11 cellular contexts compared by ENCODE assay signal in the genomic region with DNA sequence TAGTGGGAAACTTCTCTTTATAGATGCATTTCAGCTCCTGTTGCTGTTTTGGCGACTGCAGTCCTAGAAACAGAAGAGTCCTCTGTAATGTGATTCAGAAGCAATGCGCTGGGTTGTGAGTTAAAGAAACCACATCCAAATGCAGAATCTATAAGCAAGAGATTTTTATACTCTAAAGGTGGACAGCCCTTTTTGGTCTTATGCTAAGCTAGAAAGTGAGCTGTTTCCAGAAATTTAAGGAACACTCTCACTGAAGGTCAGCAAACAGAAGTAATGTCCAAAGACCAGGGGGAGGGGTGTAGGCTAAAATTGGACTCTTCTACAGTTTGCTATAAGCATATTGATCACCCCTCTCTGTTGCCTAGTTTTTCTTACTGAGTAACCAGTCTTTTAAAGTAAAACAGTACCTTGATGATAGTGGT. TPM values are rescaled to one million over a fixed set of nuclear protein-coding genes. Genes with fewer than 3 reads are reported as not detected.
DNase-seq lines count a peak whose midpoint lies in the region; ATAC-seq and TF ChIP-seq lines count a peak whose summit lies in the region.
"Had no signal": no experiment of that assay in that cellular context is flagged by ENCODE, and none has a peak within 500 bp of the region (broad histone marks: within the 10 kb centered on the region; RNA-seq: fewer than 3 reads in every experiment).

No MANE protein-coding gene starts in this region.

- TF ChIP-seq EP300 in transverse colon (IDR thresholded peaks at IDR 0.05; ENCODE audit: low read depth): no peak

- H3K4me1 ChIP-seq in lower lobe of right lung (peaks cover 67% of the 10 kb centered on the region), transverse colon (peaks cover 22 to 95% (median 38%) of the 10 kb centered on the region in 4 donors)

- TF ChIP-seq POLR2A in transverse colon (IDR thresholded peaks at IDR 0.05): no peak

- intact Hi-C loops in lower lobe of right lung (cut with DNase I) (no loop called here), transverse colon (cut with DNase I; ENCODE audit: low total_unique reads) (no loop called here)

- H3K27ac ChIP-seq in lower lobe of right lung: peak overlapping the region; percentile 19
- peak overlapping the region; percentile 71 to 79 (median 74) for H3K27ac ChIP-seq in transverse colon
- H3K27ac ChIP-seq: thyroid gland had no signal

- peak overlapping the region; percentile 100 for H3K27ac Mint-ChIP-seq in activated CD8-positive, alpha-beta memory T cell treated with anti-CD3 and anti-CD28 coated beads, Interleukin-2, amount 10 ng/mL, durations not matched to agents 7 days and 5 days
- H3K27ac Mint-ChIP-seq in activated naive CD8-positive, alpha-beta T cell treated with anti-CD3 and anti-CD28 coated beads, Interleukin-2, amount 50 U/mL, for 24 hours: peak overlapping the region; percentile 73

- TF ChIP-seq CTCF in lower lobe of right lung (IDR thresholded peaks at IDR 0.05): no peak
- TF ChIP-seq CTCF in transverse colon (IDR thresholded peaks at IDR 0.05): no peak

- H3K27me3 ChIP-seq in lower lobe of right lung (ENCODE audit: low read depth) (no peaks in the 10 kb centered on the region), transverse colon (no peaks in the 10 kb centered on the region)
- H3K27me3 ChIP-seq: thyroid gland had no signal

- H3K36me3 ChIP-seq in lower lobe of right lung (peaks cover under 1% of the 10 kb centered on the region), transverse colon (no peaks in the 10 kb centered on the region)
- H3K36me3 ChIP-seq: thyroid gland had no signal

- CTCF ChIA-PET in activated CD8-positive, alpha-beta memory T cell treated with anti-CD3 and anti-CD28 coated beads, Interleukin-2, amount 10 ng/mL, durations not matched to agents 7 days and 5 days (lab: Charles Lee): interaction anchor here (1.0 to 10.4 kb wide), 3 partner anchors 10 to 32 kb away, joined by 3 to 92 read pairs (median 10); a partner anchor contains a TSS

- peaks cover 2% of the 10 kb centered on the region for H3K9me3 Mint-ChIP-seq in activated CD8-positive, alpha-beta memory T cell treated with anti-CD3 and anti-CD28 coated beads, Interleukin-2, amount 10 ng/mL, durations not matched to agents 7 days and 5 days (ENCODE audit: low read depth)
- peaks cover 10% of the 10 kb centered on the region for H3K9me3 Mint-ChIP-seq in activated naive CD8-positive, alpha-beta T cell treated with anti-CD3 and anti-CD28 coated beads, Interleukin-2, amount 50 U/mL, for 24 hours

- WGBS in transverse colon (ENCODE audit: low coverage in 1 of 2), 2 donors: 41 to 73% methylated on average over 2 of the region's 2 CpGs

- in situ Hi-C loops in transverse colon (cut with MboI; ENCODE audit: low pct_ligation_motif_present in 1 of 4, low pct_unique_long_range_greater_than_20kb in 1 of 4, low sequenced_read_pairs in 3 of 4): no loop called here

- H3K27me3 Mint-ChIP-seq in activated CD8-positive, alpha-beta memory T cell treated with anti-CD3 and anti-CD28 coated beads, Interleukin-2, amount 10 ng/mL, durations not matched to agents 7 days and 5 days: no peaks in the 10 kb centered on the region
- H3K27me3 Mint-ChIP-seq in activated naive CD8-positive, alpha-beta T cell treated with anti-CD3 and anti-CD28 coated beads, Interleukin-2, amount 50 U/mL, for 24 hours: no peaks in the 10 kb centered on the region

- H3K9me3 ChIP-seq in lower lobe of right lung (no peaks in the 10 kb centered on the region), transverse colon (no peaks in the 10 kb centered on the region)
- H3K9me3 ChIP-seq: thyroid gland had no signal

- peaks cover 32% of the 10 kb centered on the region for H3K36me3 Mint-ChIP-seq in activated CD8-positive, alpha-beta memory T cell treated with anti-CD3 and anti-CD28 coated beads, Interleukin-2, amount 10 ng/mL, durations not matched to agents 7 days and 5 days
- H3K36me3 Mint-ChIP-seq in activated naive CD8-positive, alpha-beta T cell treated with anti-CD3 and anti-CD28 coated beads, Interleukin-2, amount 50 U/mL, for 24 hours (ENCODE audit: low read depth): peaks cover 31% of the 10 kb centered on the region

- no peak overlapping the region for H3K4me3 Mint-ChIP-seq in activated CD8-positive, alpha-beta memory T cell treated with anti-CD3 and anti-CD28 coated beads, Interleukin-2, amount 10 ng/mL, durations not matched to agents 7 days and 5 days
- no peak overlapping the region for H3K4me3 Mint-ChIP-seq in activated naive CD8-positive, alpha-beta T cell treated with anti-CD3 and anti-CD28 coated beads, Interleukin-2, amount 50 U/mL, for 24 hours

- no peak for DNase-seq in activated CD8-positive, alpha-beta memory T cell treated with anti-CD3 and anti-CD28 coated beads, Interleukin-2, amount 10 ng/mL, durations not matched to agents 7 days and 5 days
- DNase-seq in activated CD8-positive, alpha-beta memory T cell treated with anti-CD3 and anti-CD28 coated beads, Interleukin-2, amount 50 U/mL, for 4 hours: no peak
- no peak for DNase-seq in activated naive CD8-positive, alpha-beta T cell treated with anti-CD3 and anti-CD28 coated beads, Interleukin-2, amount 50 U/mL, for 24 hours
- DNase-seq in lower lobe of right lung (no peak), transverse colon (no peak), activated T-cell treated with anti-CD3 and anti-CD28 coated beads for 4 hours (no peak), HUDEP-2 (lab: John Stamatoyannopoulos, UW; ENCODE audit: unreplicated experiment in 76 of 76) (no peak)
- no peak for DNase-seq in stimulated activated CD4-positive, alpha-beta T cell treated with anti-CD3 and anti-CD28 coated beads, Interleukin-12 subunit alpha, Interleukin-12 subunit beta, amount 100 ng/mL, for 4 hours
- DNase-seq: AML-193, NCI-H1436 treated with DMSO at 0.1 percent for 48 hours, thyroid gland had no signal

- peaks cover 85% of the 10 kb centered on the region for H3K4me1 Mint-ChIP-seq in activated CD8-positive, alpha-beta memory T cell treated with anti-CD3 and anti-CD28 coated beads, Interleukin-2, amount 10 ng/mL, durations not matched to agents 7 days and 5 days
- H3K4me1 Mint-ChIP-seq in activated naive CD8-positive, alpha-beta T cell treated with anti-CD3 and anti-CD28 coated beads, Interleukin-2, amount 50 U/mL, for 24 hours: peaks cover 94% of the 10 kb centered on the region

- H3K4me3 ChIP-seq in lower lobe of right lung (no peak overlapping the region), transverse colon (no peak overlapping the region)
- H3K4me3 ChIP-seq: thyroid gland had no signal

- no peak for ATAC-seq in activated CD8-positive, alpha-beta memory T cell treated with anti-CD3 and anti-CD28 coated beads, Interleukin-2, amount 10 ng/mL, durations not matched to agents 7 days and 5 days
- no peak for ATAC-seq in activated naive CD8-positive, alpha-beta T cell treated with anti-CD3 and anti-CD28 coated beads, Interleukin-2, amount 50 U/mL, for 24 hours
- ATAC-seq in lower lobe of right lung: no peak

RNA-seq across cellular contexts. Expression of a gene that starts 30.7 kb away (rescaled TPM):
- 10 to 100 TPM; 14.3 to 46.3 TPM for total RNA-seq in activated CD8-positive, alpha-beta memory T cell treated with anti-CD3 and anti-CD28 coated beads, Interleukin-2, amount 10 ng/mL, durations not matched to agents 7 days and 5 days
- 8.7 TPM for total RNA-seq in lower lobe of right lung
- 1 to 10 TPM; 1.6 to 7.2 (median 4.9) TPM for total RNA-seq in transverse colon
